1 cellular context compared by ENCODE assay signal in the genomic region with DNA sequence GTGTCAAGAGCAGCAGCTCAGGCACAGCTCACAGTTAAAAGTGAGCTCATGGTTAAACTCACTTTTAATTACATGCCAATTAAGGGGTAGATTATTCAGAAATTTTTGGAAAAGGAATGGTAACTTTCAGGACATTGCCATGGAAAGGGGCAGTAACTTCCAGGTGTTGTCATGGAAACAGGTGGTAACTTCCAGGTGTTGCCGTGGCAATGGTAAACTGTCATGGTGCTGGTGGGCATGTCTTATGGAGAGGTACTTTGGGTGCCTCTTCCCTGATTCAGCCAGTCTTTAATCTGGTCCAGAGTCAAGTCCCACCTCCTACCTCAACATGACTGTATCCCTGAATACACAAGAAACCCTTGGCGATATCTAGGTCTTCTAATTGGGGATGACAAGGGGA.
TF ChIP-seq lines count a peak whose summit lies in the region.

No MANE protein-coding gene starts in this region.

TF ChIP-seq in GM23338, 12 proteins besides CTCF, POLR2A, EP300 and RAD21 (continued from another document):
- TF ChIP-seq ZNF462 (CRISPR knock-in tag; IDR thresholded peaks at IDR 0.05) (no peak), EZH2 (IDR thresholded peaks at IDR 0.05; ENCODE audit: low read depth, unreplicated experiment) (no peak), STAT1 (IDR thresholded peaks at IDR 0.05; ENCODE audit: unreplicated experiment) (no peak), REST (IDR thresholded peaks at IDR 0.05; ENCODE audit: unreplicated experiment) (no peak), NANOG (IDR thresholded peaks at IDR 0.05; ENCODE audit: borderline replicate concordance) (no peak), JUNB (IDR thresholded peaks at IDR 0.05; ENCODE audit: unreplicated experiment) (no peak), ZNF114 (CRISPR knock-in tag; IDR thresholded peaks at IDR 0.05) (no peak)
